Comparison of ENCODE assay signal across 22 cellular contexts in genomic region chr6:107661291-107661690, GRCh38.
DNase-seq lines count a peak whose midpoint lies in the region; ATAC-seq and TF ChIP-seq lines count a peak whose summit lies in the region.
"Had no signal": no experiment of that assay in that cellular context is flagged by ENCODE, and none has a peak within 500 bp of the region (broad histone marks: within the 10 kb centered on the region; RNA-seq: fewer than 3 reads in every experiment).

No MANE protein-coding gene starts in this region.

- peak; percentile 50 for ATAC-seq in left lobe of liver
- no peak for ATAC-seq in psoas muscle
- no peak for ATAC-seq in stimulated activated naive CD8-positive, alpha-beta T cell treated with anti-CD3 and anti-CD28 coated beads, Interleukin-15, amount 100 ng/mL, for 72 hours
- ATAC-seq: A549, HepG2 had no signal

- TF ChIP-seq CTCF in Calu3 (IDR thresholded peaks at IDR 0.05; ENCODE audit: unreplicated experiment) (no peak), psoas muscle (IDR thresholded peaks at IDR 0.05) (no peak), prostate gland (IDR thresholded peaks at IDR 0.05) (no peak)

- intact Hi-C loops in Calu3 (cut with micrococcal nuclease; ENCODE audit: unreplicated experiment) (loop anchor here (5.0 to 10.0 kb wide), 3 partner anchors 39 to 506 kb away; partner anchors contain the start of gene SOBP), psoas muscle (cut with DNase I) (loop anchor here in 1 of 2 donors (5.0 kb wide), 2 partner anchors 124 to 169 kb away; partner anchors contain the start of gene SOBP), prostate gland (cut with DNase I) (loop anchor here (10.0 kb wide), 1 partner anchor 416 kb away; no protein-coding TSS in a partner anchor)

- peaks cover 78% of the 10 kb centered on the region for H3K4me1 ChIP-seq in psoas muscle
- H3K4me1 ChIP-seq in prostate gland (replicated peaks): no peaks in the 10 kb centered on the region
- H3K4me1 ChIP-seq: A549 had no signal

- no peak overlapping the region for H3K4me3 ChIP-seq in psoas muscle
- no peak overlapping the region for H3K4me3 ChIP-seq in prostate gland
- H3K4me3 ChIP-seq: A549; BLaER1 treated with 17β-estradiol and CSF1 and Interleukin-3, amounts not matched to agents 10 nM and 100 nM; GM23248 had no signal

- H3K36me3 Mint-ChIP-seq in Calu3 (ENCODE audit: insufficient read depth, unreplicated experiment): peaks cover 6% of the 10 kb centered on the region

- DNase-seq in Calu3: no peak
- peak; percentile 60 for DNase-seq in M059J (ENCODE audit: low read depth)
- DNase-seq in left lobe of liver (ENCODE audit: low spot score): no peak
- DNase-seq in psoas muscle: no peak
- DNase-seq in prostate gland (ENCODE audit: low spot score): no peak
- DNase-seq in GM19238 (ENCODE audit: insufficient read length, low spot score): no peak
- no peak for DNase-seq in stimulated activated naive CD8-positive, alpha-beta T cell treated with anti-CD3 and anti-CD28 coated beads, Interleukin-15, amount 100 ng/mL, for 72 hours
- DNase-seq: AML-193; CD4-positive, alpha-beta T cell; DMS53; GM23248; H7; MV-4-11; NCI-H1105; NCI-H1694; NCI-H2081; NCI-H2227 treated with DMSO at 0.1 percent for 48 hours; NCI-H526 treated with DMSO at 0.1 percent for 48 hours; SK-N-SH had no signal

- CTCF ChIA-PET in Calu3 (lab: Charles Lee): no interaction called here

- no peaks in the 10 kb centered on the region for H3K36me3 ChIP-seq in psoas muscle (ENCODE audit: insufficient read depth in 1 of 2, low read depth in 1 of 2)
- no peaks in the 10 kb centered on the region for H3K36me3 ChIP-seq in prostate gland
- H3K36me3 ChIP-seq: BLaER1 treated with 17β-estradiol and CSF1 and Interleukin-3, amounts not matched to agents 10 nM and 100 nM had no signal

- peaks cover 63% of the 10 kb centered on the region for H3K4me1 Mint-ChIP-seq in Calu3 (ENCODE audit: low read depth, unreplicated experiment)
- H3K4me1 Mint-ChIP-seq in stimulated activated naive CD8-positive, alpha-beta T cell treated with anti-CD3 and anti-CD28 coated beads, Interleukin-15, amount 100 ng/mL, for 72 hours: peaks cover 49% of the 10 kb centered on the region

- H3K27me3 ChIP-seq in psoas muscle (ENCODE audit: insufficient read depth in 3 of 3, low read length in 2 of 3): no peaks in the 10 kb centered on the region
- H3K27me3 ChIP-seq in prostate gland (replicated peaks; ENCODE audit: insufficient read depth): no peaks in the 10 kb centered on the region
- H3K27me3 ChIP-seq: BLaER1 treated with 17β-estradiol and CSF1 and Interleukin-3, amounts not matched to agents 10 nM and 100 nM had no signal

- peaks cover 2% of the 10 kb centered on the region for H3K9me3 Mint-ChIP-seq in Calu3 (ENCODE audit: low read depth, unreplicated experiment)
- no peaks in the 10 kb centered on the region for H3K9me3 Mint-ChIP-seq in stimulated activated naive CD8-positive, alpha-beta T cell treated with anti-CD3 and anti-CD28 coated beads, Interleukin-15, amount 100 ng/mL, for 72 hours
- H3K9me3 Mint-ChIP-seq: CD4-positive, alpha-beta T cell had no signal

- no peak for TF ChIP-seq POLR2A in prostate gland (IDR thresholded peaks at IDR 0.05)

- H3K27ac ChIP-seq in psoas muscle: peak overlapping the region; percentile 64
- peak overlapping the region in 1 of 2 donors; percentile 36 for H3K27ac ChIP-seq in prostate gland
- H3K27ac ChIP-seq: A549; BLaER1 treated with 17β-estradiol and CSF1 and Interleukin-3, amounts not matched to agents 10 nM and 100 nM; GM23248 had no signal

- peak overlapping the region; percentile 29 for H3K4me3 Mint-ChIP-seq in Calu3 (ENCODE audit: low read depth, unreplicated experiment)
- H3K4me3 Mint-ChIP-seq in stimulated activated naive CD8-positive, alpha-beta T cell treated with anti-CD3 and anti-CD28 coated beads, Interleukin-15, amount 100 ng/mL, for 72 hours: no peak overlapping the region
- H3K4me3 Mint-ChIP-seq: CD4-positive, alpha-beta T cell had no signal

- WGBS in psoas muscle, 3 donors: 77 to 86% (median 85%) methylated on average over 7 of the region's 7 CpGs
- 79% methylated on average over 7 of the region's 7 CpGs for WGBS in prostate gland

- BruUV-seq in Calu3 (replicated peaks; lab: Mats Ljungman, UMichigan): no TSS peak

- H3K27ac Mint-ChIP-seq in Calu3 (ENCODE audit: unreplicated experiment): peak overlapping the region; percentile 76
- no peak overlapping the region for H3K27ac Mint-ChIP-seq in stimulated activated naive CD8-positive, alpha-beta T cell treated with anti-CD3 and anti-CD28 coated beads, Interleukin-15, amount 100 ng/mL, for 72 hours
- H3K27ac Mint-ChIP-seq: CD4-positive, alpha-beta T cell had no signal

- H3K27me3 Mint-ChIP-seq in Calu3 (ENCODE audit: unreplicated experiment): no peaks in the 10 kb centered on the region
- H3K27me3 Mint-ChIP-seq in stimulated activated naive CD8-positive, alpha-beta T cell treated with anti-CD3 and anti-CD28 coated beads, Interleukin-15, amount 100 ng/mL, for 72 hours: peaks cover 7% of the 10 kb centered on the region
- H3K27me3 Mint-ChIP-seq: CD4-positive, alpha-beta T cell had no signal

- H3K9me3 ChIP-seq in psoas muscle (no peaks in the 10 kb centered on the region), prostate gland (no peaks in the 10 kb centered on the region)
- H3K9me3 ChIP-seq: A549; BLaER1 treated with 17β-estradiol and CSF1 and Interleukin-3, amounts not matched to agents 10 nM and 100 nM; SK-N-SH had no signal
